ENCODE assay signal across 13 cellular contexts in the genomic region with DNA sequence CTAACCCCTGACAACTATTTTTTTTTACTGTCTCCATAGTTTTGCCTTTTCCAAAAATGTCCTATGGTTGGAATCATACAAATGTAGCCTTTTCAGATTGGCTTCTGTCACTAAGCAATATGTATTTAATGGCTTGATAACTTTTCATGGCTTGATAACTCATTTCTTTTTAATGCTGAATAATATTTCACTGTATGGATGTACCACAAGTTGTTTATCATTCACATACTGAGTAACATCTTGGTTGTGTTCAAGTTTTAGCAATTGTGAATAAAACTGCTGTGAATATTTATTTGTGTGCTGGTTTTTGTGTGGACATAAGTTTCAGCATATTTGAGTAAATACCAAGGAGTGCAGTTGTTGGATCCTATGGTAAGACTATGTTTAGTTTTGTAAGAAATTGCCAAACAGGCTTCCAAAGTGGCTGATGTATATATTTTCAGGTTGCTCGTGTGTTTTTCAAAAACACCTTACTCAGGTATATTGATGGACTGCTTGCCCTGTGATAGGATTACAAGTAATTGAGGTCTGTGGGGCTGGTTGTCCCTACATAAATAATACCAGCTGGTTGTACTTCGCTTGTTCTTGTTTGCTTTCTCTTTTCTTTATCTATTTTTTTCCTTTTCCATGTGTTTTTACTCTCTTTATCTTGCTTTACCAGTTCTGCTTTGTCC.
"Had no signal": no experiment of that assay in that cellular context is flagged by ENCODE, and none has a peak within 500 bp of the region (broad histone marks: within the 10 kb centered on the region; RNA-seq: fewer than 3 reads in every experiment).

No MANE protein-coding gene starts in this region.

- H3K36me3 Mint-ChIP-seq: immature natural killer cell had no signal

- H3K9me3 Mint-ChIP-seq: activated CD4-positive, alpha-beta T cell treated with anti-CD3 and anti-CD28 coated beads, Interleukin-2, amount 10 ng/mL, durations not matched to agents 24 days and 14 days; activated naive CD8-positive, alpha-beta T cell treated with anti-CD3 and anti-CD28 coated beads for 36 hours; brain; immature natural killer cell had no signal

- H3K4me3 ChIP-seq: coronary artery, pancreas had no signal

- DNase-seq: activated CD4-positive, alpha-beta T cell treated with anti-CD3 and anti-CD28 coated beads, Interleukin-2, amount 10 ng/mL, durations not matched to agents 24 days and 14 days; activated CD4-positive, CD25-positive, alpha-beta regulatory T cell; activated CD8-positive, alpha-beta memory T cell treated with anti-CD3 and anti-CD28 coated beads for 24 hours; activated naive CD8-positive, alpha-beta T cell treated with anti-CD3 and anti-CD28 coated beads for 36 hours; central memory CD4-positive, alpha-beta T cell; immature natural killer cell; pancreas; stimulated activated CD4-positive, alpha-beta T cell treated with anti-CD3 and anti-CD28 coated beads, Interleukin-12 subunit alpha, Interleukin-12 subunit beta, amount 100 ng/mL, for 4 hours; stimulated activated CD4-positive, alpha-beta T cell treated with anti-CD3 and anti-CD28 coated beads, Interleukin-2, amount 100 ng/mL, for 24 hours; T-helper 2 cell had no signal

- H3K27me3 ChIP-seq: foreskin keratinocyte, pancreas had no signal

- H3K4me3 Mint-ChIP-seq: activated CD4-positive, alpha-beta T cell treated with anti-CD3 and anti-CD28 coated beads, Interleukin-2, amount 10 ng/mL, durations not matched to agents 24 days and 14 days; activated naive CD8-positive, alpha-beta T cell treated with anti-CD3 and anti-CD28 coated beads for 36 hours; brain; immature natural killer cell had no signal

- H3K4me1 ChIP-seq: foreskin keratinocyte had no signal

- H3K27me3 Mint-ChIP-seq: activated CD4-positive, alpha-beta T cell treated with anti-CD3 and anti-CD28 coated beads, Interleukin-2, amount 10 ng/mL, durations not matched to agents 24 days and 14 days; activated naive CD8-positive, alpha-beta T cell treated with anti-CD3 and anti-CD28 coated beads for 36 hours had no signal

- H3K9me3 ChIP-seq: pancreas had no signal

- H3K27ac ChIP-seq: coronary artery, foreskin keratinocyte, pancreas had no signal

- H3K36me3 ChIP-seq: pancreas had no signal

- H3K27ac Mint-ChIP-seq: activated CD4-positive, alpha-beta T cell treated with anti-CD3 and anti-CD28 coated beads, Interleukin-2, amount 10 ng/mL, durations not matched to agents 24 days and 14 days; activated naive CD8-positive, alpha-beta T cell treated with anti-CD3 and anti-CD28 coated beads for 36 hours had no signal
